In the genomic region with DNA sequence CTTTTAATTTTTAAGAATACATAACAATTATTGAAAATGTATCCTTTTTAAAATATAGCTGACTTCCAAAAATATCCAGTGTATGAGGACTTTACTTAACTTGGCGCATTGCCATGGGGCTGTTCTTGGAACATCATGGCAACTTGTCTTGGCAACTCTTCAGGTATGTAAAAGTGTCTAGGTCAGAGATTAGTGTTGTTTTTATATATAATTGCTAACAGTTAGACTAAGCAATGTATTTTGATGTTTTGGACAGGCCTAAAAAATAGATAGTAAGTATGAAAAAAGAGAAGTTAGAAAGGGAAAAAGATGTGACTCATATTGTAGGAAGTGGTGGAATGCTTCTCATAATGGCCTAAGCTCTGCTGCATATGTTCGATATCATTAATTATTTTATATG, we compare ENCODE assay signal across 10 cellular contexts.
A peak's percentile ranks its signal among the peaks of the same experiment; 100 is the strongest.
DNase-seq lines count a peak whose midpoint lies in the region; TF ChIP-seq lines count a peak whose summit lies in the region.
"Had no signal": no experiment of that assay in that cellular context is flagged by ENCODE, and none has a peak within 500 bp of the region (broad histone marks: within the 10 kb centered on the region; RNA-seq: fewer than 3 reads in every experiment).

No MANE protein-coding gene starts in this region.

- H3K4me3 ChIP-seq in adrenal gland (no peak overlapping the region), left ventricle myocardium inferior (no peak overlapping the region)
- no peak overlapping the region for H3K4me3 ChIP-seq in effector memory CD4-positive, alpha-beta T cell (ENCODE audit: insufficient read depth, low read depth, low read length, poor library complexity, severe bottlenecking)

- H3K27ac ChIP-seq in 22Rv1 (peak overlapping the region; percentile 14; the same call in 1 of the 2 replicates), adrenal gland (no peak overlapping the region), left ventricle myocardium inferior (replicated peaks) (peak overlapping the region; percentile 44)
- H3K27ac ChIP-seq in effector memory CD4-positive, alpha-beta T cell (ENCODE audit: insufficient read depth, low read length, poor library complexity, severe bottlenecking): no peak overlapping the region

- DNase-seq in HFFc6 (peak; percentile 63), adrenal gland (peak in 6 of 7 donors; percentile 22 to 70 (median 55)), left ventricle myocardium inferior (no peak), NOMO-1 treated with dmso at 0.1 percent for 144 hours (lab: John Stamatoyannopoulos, UW; ENCODE audit: unreplicated experiment) (no peak), NCI-H2227 (lab: John Stamatoyannopoulos, UW; ENCODE audit: unreplicated experiment) (no peak), 8988T (no peak)
- no peak for DNase-seq in effector memory CD4-positive, alpha-beta T cell
- DNase-seq: activated CD4-positive, alpha-beta memory T cell treated with anti-CD3 and anti-CD28 coated beads for 36 hours had no signal

- 75 to 83% (median 79%) methylated on average over 2 of the region's 2 CpGs for WGBS in adrenal gland, 4 donors

- 0 out of 2 replicates have a peak overlapping the region, but pooled peaks have one; percentile 30 for H3K4me3 Mint-ChIP-seq in HFFc6
- H3K4me3 Mint-ChIP-seq: activated CD4-positive, alpha-beta memory T cell treated with anti-CD3 and anti-CD28 coated beads for 36 hours; dendritic cell treated with granulocyte-macrophage colony-stimulating factor and Interleukin-4, amounts not matched to agents 40 ng/mL and 50 ng/mL, for 4 days had no signal

- H3K27me3 ChIP-seq in adrenal gland: no peaks in the 10 kb centered on the region
- no peaks in the 10 kb centered on the region for H3K27me3 ChIP-seq in left ventricle myocardium inferior (ENCODE audit: low read depth)
- H3K27me3 ChIP-seq in effector memory CD4-positive, alpha-beta T cell (replicated peaks; ENCODE audit: control insufficient read depth, insufficient read depth, low read length, poor library complexity, severe bottlenecking): no peaks in the 10 kb centered on the region

- H3K36me3 ChIP-seq in adrenal gland (replicated peaks in 1 of 2): peaks cover 0 to 15% of the 10 kb centered on the region in 2 donors
- peaks cover 42% of the 10 kb centered on the region for H3K36me3 ChIP-seq in left ventricle myocardium inferior
- peaks cover 45% of the 10 kb centered on the region for H3K36me3 ChIP-seq in effector memory CD4-positive, alpha-beta T cell (ENCODE audit: control insufficient read depth, insufficient read depth, low read length)

- no peaks in the 10 kb centered on the region; the same call in 1 of the 2 replicates for H3K27me3 Mint-ChIP-seq in HFFc6 (ENCODE audit: insufficient read depth)
- H3K27me3 Mint-ChIP-seq: activated CD4-positive, alpha-beta memory T cell treated with anti-CD3 and anti-CD28 coated beads for 36 hours; dendritic cell treated with granulocyte-macrophage colony-stimulating factor and Interleukin-4, amounts not matched to agents 40 ng/mL and 50 ng/mL, for 4 days had no signal

- no peak for TF ChIP-seq POLR2A in adrenal gland (IDR thresholded peaks at IDR 0.05)

- peak overlapping the region; percentile 68 for H3K27ac Mint-ChIP-seq in HFFc6
- H3K27ac Mint-ChIP-seq: activated CD4-positive, alpha-beta memory T cell treated with anti-CD3 and anti-CD28 coated beads for 36 hours; dendritic cell treated with granulocyte-macrophage colony-stimulating factor and Interleukin-4, amounts not matched to agents 40 ng/mL and 50 ng/mL, for 4 days had no signal

- intact Hi-C loops in adrenal gland (cut with DNase I): no loop called here
- intact Hi-C loops in left ventricle myocardium inferior (cut with micrococcal nuclease): no loop called here

- H3K4me1 Mint-ChIP-seq in HFFc6 (ENCODE audit: low read depth): peaks cover 16% of the 10 kb centered on the region

- no peaks in the 10 kb centered on the region for H3K9me3 Mint-ChIP-seq in HFFc6
- H3K9me3 Mint-ChIP-seq: activated CD4-positive, alpha-beta memory T cell treated with anti-CD3 and anti-CD28 coated beads for 36 hours; dendritic cell treated with granulocyte-macrophage colony-stimulating factor and Interleukin-4, amounts not matched to agents 40 ng/mL and 50 ng/mL, for 4 days had no signal

- no peak for TF ChIP-seq CTCF in 22Rv1 (IDR thresholded peaks at IDR 0.05)
- no peak for TF ChIP-seq CTCF in HFFc6 (IDR thresholded peaks at IDR 0.05)
- TF ChIP-seq CTCF in adrenal gland (IDR thresholded peaks at IDR 0.05): no peak
- no peak for TF ChIP-seq CTCF in left ventricle myocardium inferior (IDR thresholded peaks at IDR 0.05; ENCODE audit: borderline replicate concordance)

- peaks cover 16% of the 10 kb centered on the region for H3K36me3 Mint-ChIP-seq in HFFc6 (ENCODE audit: low read depth)

- peaks cover 10 to 11% of the 10 kb centered on the region in 2 donors for H3K4me1 ChIP-seq in adrenal gland (replicated peaks in 1 of 2)
- peaks cover 14% of the 10 kb centered on the region for H3K4me1 ChIP-seq in left ventricle myocardium inferior
- H3K4me1 ChIP-seq in effector memory CD4-positive, alpha-beta T cell (ENCODE audit: control insufficient read depth, insufficient read depth, low read length, poor library complexity, severe bottlenecking): no peaks in the 10 kb centered on the region

- peaks cover 0 to 6% (median 0%) of the 10 kb centered on the region in 3 donors for H3K9me3 ChIP-seq in adrenal gland (replicated peaks in 1 of 3)
- no peaks in the 10 kb centered on the region for H3K9me3 ChIP-seq in left ventricle myocardium inferior (replicated peaks)
- H3K9me3 ChIP-seq in effector memory CD4-positive, alpha-beta T cell (ENCODE audit: control insufficient read depth, low read length): no peaks in the 10 kb centered on the region

Comparison
In these comparisons a context has a peak if more than half of its experiments do, and no peak if none do; other contexts are left out.
1. H3K27ac ChIP-seq: peak in 22Rv1 (single experiment) and left ventricle myocardium inferior (single experiment); none in adrenal gland (0 of 5) and effector memory CD4-positive, alpha-beta T cell (single experiment).
2. DNase-seq: peak in HFFc6 (single experiment) and adrenal gland (6 of 7); none in left ventricle myocardium inferior (single experiment), effector memory CD4-positive, alpha-beta T cell (0 of 3), NOMO-1 treated with dmso at 0.1 percent for 144 hours (single experiment), NCI-H2227 (single experiment) and 8988T (single experiment).